In genomic region chr22:48103126-48103875, GRCh38 we compare ENCODE assay signal across 15 cellular contexts.
"Had no signal": no experiment of that assay in that cellular context is flagged by ENCODE, and none has a peak within 500 bp of the region (broad histone marks: within the 10 kb centered on the region; RNA-seq: fewer than 3 reads in every experiment).

No MANE protein-coding gene starts in this region.

- ATAC-seq: body of pancreas; foreskin keratinocyte; left lung; natural killer cell treated with Interleukin-12 subunit alpha and Interleukin-12 subunit beta and Interleukin-15 and Interleukin-18, amount 100 ng/mL, for 72 hours; stimulated activated naive CD8-positive, alpha-beta T cell treated with anti-CD3 and anti-CD28 coated beads, Interleukin-15, amount 100 ng/mL, for 72 hours had no signal

- H3K27ac ChIP-seq: body of pancreas, esophagus squamous epithelium, foreskin keratinocyte, left lung, uterus had no signal

- H3K4me3 ChIP-seq: body of pancreas, esophagus squamous epithelium, left lung, uterus had no signal

- H3K27me3 ChIP-seq: body of pancreas, foreskin keratinocyte, uterus had no signal

- H3K4me1 ChIP-seq: body of pancreas, esophagus squamous epithelium, foreskin keratinocyte, uterus had no signal

- DNase-seq: activated CD4-positive, alpha-beta T cell treated with anti-CD3 and anti-CD28 coated beads for 4 hours; activated T-cell treated with anti-CD3 and anti-CD28 coated beads for 4 hours; amniotic stem cell; body of pancreas; esophagus squamous epithelium; foreskin keratinocyte; left lung; stimulated activated CD4-positive, alpha-beta T cell treated with anti-CD3 and anti-CD28 coated beads, Interleukin-15, amount 100 ng/mL, for 24 hours; stimulated activated CD4-positive, alpha-beta T cell treated with anti-CD3 and anti-CD28 coated beads, Interleukin-4, amount 100 ng/mL, for 24 hours; stimulated activated naive CD8-positive, alpha-beta T cell treated with anti-CD3 and anti-CD28 coated beads, Interleukin-15, amount 100 ng/mL, for 72 hours; T1000; uterus had no signal

- H3K9me3 ChIP-seq: body of pancreas, esophagus squamous epithelium, left lung, uterus had no signal

- H3K36me3 ChIP-seq: esophagus squamous epithelium, left lung, uterus had no signal

- FAIRE-seq: endometrium, islet of Langerhans had no signal
